In the genomic region with DNA sequence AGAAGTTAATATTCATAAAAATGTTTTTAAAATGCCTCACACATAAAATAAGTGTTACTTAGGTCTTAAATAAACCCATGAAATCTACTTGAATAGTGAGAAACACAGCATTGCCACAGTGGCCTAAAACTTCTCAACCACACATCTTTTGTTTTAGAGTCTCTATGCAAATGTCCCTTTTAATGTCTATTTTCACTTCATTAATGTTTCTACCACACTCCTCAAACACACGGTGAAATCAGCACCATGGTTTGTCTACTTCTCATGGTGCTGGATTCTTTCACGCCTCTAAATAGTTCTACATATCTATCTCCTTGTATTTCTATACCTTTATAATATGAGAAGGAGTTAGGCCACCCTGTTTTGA, we compare ENCODE assay signal across 26 cellular contexts.
DNase-seq lines count a peak whose midpoint lies in the region; ATAC-seq and TF ChIP-seq lines count a peak whose summit lies in the region.
"Had no signal": no experiment of that assay in that cellular context is flagged by ENCODE, and none has a peak within 500 bp of the region (broad histone marks: within the 10 kb centered on the region; RNA-seq: fewer than 3 reads in every experiment).

No MANE protein-coding gene starts in this region.

- H3K4me3 Mint-ChIP-seq in chondrocyte (ENCODE audit: unreplicated experiment): no peak overlapping the region
- H3K4me3 Mint-ChIP-seq: activated CD8-positive, alpha-beta T cell treated with anti-CD3 and anti-CD28 coated beads for 36 hours; activated naive CD8-positive, alpha-beta T cell treated with anti-CD3 and anti-CD28 coated beads, Interleukin-2, amount 10 ng/mL, durations not matched to agents 7 days and 5 days; central memory CD8-positive, alpha-beta T cell; memory B cell; neural crest cell; T-helper 1 cell treated with Interleukin-12 subunit alpha and Interleukin-12 subunit beta and Interleukin-4 antibody, amounts not matched to agents 30 μg/mL and 1 μg/mL, for 36 hours had no signal

- ATAC-seq in GM18861 (IDR thresholded peaks at IDR 0.05; ENCODE audit: unreplicated experiment): peak; percentile 50
- ATAC-seq in GM21447 (IDR thresholded peaks at IDR 0.05; ENCODE audit: unreplicated experiment): peak; percentile 49
- peak; percentile 84 for ATAC-seq in HG02938 (IDR thresholded peaks at IDR 0.05; ENCODE audit: unreplicated experiment)
- no peak for ATAC-seq in HG03159 (IDR thresholded peaks at IDR 0.05; ENCODE audit: unreplicated experiment)
- ATAC-seq: activated CD8-positive, alpha-beta T cell treated with anti-CD3 and anti-CD28 coated beads for 36 hours; gastroesophageal sphincter; left lobe of liver; sciatic nerve; upper lobe of right lung had no signal

- peak overlapping the region; percentile 94 for H3K27ac Mint-ChIP-seq in chondrocyte (ENCODE audit: unreplicated experiment)
- H3K27ac Mint-ChIP-seq: activated CD8-positive, alpha-beta T cell treated with anti-CD3 and anti-CD28 coated beads for 36 hours; activated naive CD8-positive, alpha-beta T cell treated with anti-CD3 and anti-CD28 coated beads, Interleukin-2, amount 10 ng/mL, durations not matched to agents 7 days and 5 days; memory B cell; T-helper 1 cell treated with Interleukin-12 subunit alpha and Interleukin-12 subunit beta and Interleukin-4 antibody, amounts not matched to agents 30 μg/mL and 1 μg/mL, for 36 hours had no signal

- peaks cover 71% of the 10 kb centered on the region for H3K4me1 Mint-ChIP-seq in chondrocyte (ENCODE audit: low read depth)
- H3K4me1 Mint-ChIP-seq: activated naive CD8-positive, alpha-beta T cell treated with anti-CD3 and anti-CD28 coated beads, Interleukin-2, amount 10 ng/mL, durations not matched to agents 7 days and 5 days; central memory CD8-positive, alpha-beta T cell; memory B cell; neural crest cell had no signal

- TF ChIP-seq CTCF in chondrocyte (IDR thresholded peaks at IDR 0.05): no peak

- DNase-seq in chondrocyte (ENCODE audit: low spot score): no peak
- no peak for DNase-seq in activated naive CD4-positive, alpha-beta T cell (lab: John Stamatoyannopoulos, UW)
- DNase-seq in stimulated activated naive CD4-positive, alpha-beta T cell (lab: John Stamatoyannopoulos, UW): no peak
- DNase-seq in central memory CD4-positive, alpha-beta T cell: no peak
- DNase-seq: ACHN; activated CD8-positive, alpha-beta T cell treated with anti-CD3 and anti-CD28 coated beads for 36 hours; activated naive CD8-positive, alpha-beta T cell treated with anti-CD3 and anti-CD28 coated beads, Interleukin-2, amount 10 ng/mL, durations not matched to agents 7 days and 5 days; DMS53; GDM1; hypothalamus; NCI-H1436 treated with DMSO at 0.1 percent for 48 hours; NCI-H446; stimulated activated CD4-positive, alpha-beta T cell treated with anti-CD3 and anti-CD28 coated beads, Interleukin-12 subunit alpha, Interleukin-12 subunit beta, amount 100 ng/mL, for 4 hours; stimulated activated CD4-positive, alpha-beta T cell treated with anti-CD3 and anti-CD28 coated beads, Interleukin-4, amount 100 ng/mL, for 1 hour; upper lobe of right lung had no signal

- H3K9me3 Mint-ChIP-seq in chondrocyte (ENCODE audit: low read depth): no peaks in the 10 kb centered on the region
- H3K9me3 Mint-ChIP-seq: activated CD8-positive, alpha-beta T cell treated with anti-CD3 and anti-CD28 coated beads for 36 hours; activated naive CD8-positive, alpha-beta T cell treated with anti-CD3 and anti-CD28 coated beads, Interleukin-2, amount 10 ng/mL, durations not matched to agents 7 days and 5 days; memory B cell; neural crest cell; T-helper 1 cell treated with Interleukin-12 subunit alpha and Interleukin-12 subunit beta and Interleukin-4 antibody, amounts not matched to agents 30 μg/mL and 1 μg/mL, for 36 hours had no signal

- H3K36me3 Mint-ChIP-seq in chondrocyte (ENCODE audit: low read depth): no peaks in the 10 kb centered on the region
- H3K36me3 Mint-ChIP-seq: activated naive CD8-positive, alpha-beta T cell treated with anti-CD3 and anti-CD28 coated beads, Interleukin-2, amount 10 ng/mL, durations not matched to agents 7 days and 5 days; memory B cell had no signal

- H3K27me3 Mint-ChIP-seq in chondrocyte (ENCODE audit: low read depth): no peaks in the 10 kb centered on the region
- H3K27me3 Mint-ChIP-seq: activated CD8-positive, alpha-beta T cell treated with anti-CD3 and anti-CD28 coated beads for 36 hours; activated naive CD8-positive, alpha-beta T cell treated with anti-CD3 and anti-CD28 coated beads, Interleukin-2, amount 10 ng/mL, durations not matched to agents 7 days and 5 days; central memory CD8-positive, alpha-beta T cell; memory B cell had no signal
